16 cellular contexts compared by ENCODE assay signal in the genomic region with DNA sequence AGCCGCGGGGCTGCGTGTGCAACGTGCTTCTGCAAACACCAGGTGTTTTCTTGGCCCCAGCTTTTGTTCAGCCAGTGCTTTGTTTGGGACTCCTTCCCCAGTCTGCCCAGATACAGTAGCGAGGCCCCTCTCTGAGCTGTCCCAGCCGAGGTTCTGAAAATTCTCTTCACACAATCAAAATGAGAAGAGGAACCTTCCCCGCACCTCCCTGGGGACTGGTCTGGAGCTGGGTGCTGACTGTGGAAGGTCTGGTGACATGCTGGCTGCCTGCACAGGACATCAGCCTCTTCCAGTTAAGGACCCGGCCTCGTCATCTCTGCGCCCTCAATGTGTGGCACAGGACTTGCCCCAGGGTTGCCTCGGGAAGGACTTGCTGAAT. TPM values are rescaled to one million over a fixed set of nuclear protein-coding genes. Genes with fewer than 3 reads are reported as not detected.
A peak's percentile ranks its signal among the peaks of the same experiment; 100 is the strongest.
DNase-seq lines count a peak whose midpoint lies in the region; ATAC-seq, FAIRE-seq and TF ChIP-seq lines count a peak whose summit lies in the region.
"Had no signal": no experiment of that assay in that cellular context is flagged by ENCODE, and none has a peak within 500 bp of the region (broad histone marks: within the 10 kb centered on the region; RNA-seq: fewer than 3 reads in every experiment).

No MANE protein-coding gene starts in this region.

- no peaks in the 10 kb centered on the region for H3K36me3 ChIP-seq in kidney (ENCODE audit: control insufficient read depth in 1 of 2, insufficient read depth in 2 of 2, low read length in 2 of 2)
- H3K36me3 ChIP-seq: cardiac muscle cell had no signal

- H3K4me3 ChIP-seq in kidney (ENCODE audit: low read length in 2 of 2) = no peak overlapping the region
- H3K4me3 ChIP-seq: cardiac muscle cell had no signal

- peak; percentile 65 for DNase-seq in DMS53 (lab: John Stamatoyannopoulos, UW)
- no peak for DNase-seq in DMS53 treated with DMSO at 0.1 percent for 48 hours (lab: John Stamatoyannopoulos, UW; ENCODE audit: unreplicated experiment)
- DNase-seq in HuH-7.5 (ENCODE audit: low spot score) = peak; percentile 21
- DNase-seq in kidney = peak; percentile 32
- DNase-seq in SW480 (ENCODE audit: low spot score) = no peak
- no peak for DNase-seq in iPS-NIHi7 (ENCODE audit: extremely low spot score)
- DNase-seq in NCI-H1092 treated with DMSO at 0.1 percent for 48 hours (lab: John Stamatoyannopoulos, UW) = no peak
- DNase-seq: activated effector memory CD4-positive, alpha-beta T cell treated with Interleukin-2 at 50 U/mL for 16 hours; mammary epithelial cell; MM.1S had no signal

- peaks cover 0 to 2% of the 10 kb centered on the region in 2 donors for H3K4me1 ChIP-seq in kidney (ENCODE audit: control insufficient read depth in 1 of 2, insufficient read depth in 1 of 2, low read depth in 1 of 2, low read length in 2 of 2)

- intact Hi-C loops in kidney (cut with DNase I) = no loop called here

- no peaks in the 10 kb centered on the region for H3K9me3 ChIP-seq in kidney (ENCODE audit: control insufficient read depth in 1 of 2, low read length in 2 of 2)

- FAIRE-seq in kidney (lab: Jason Lieb, UNC) = no peak
- FAIRE-seq: endothelial cell of umbilical vein, H54 had no signal

- ATAC-seq in GM19397 (IDR thresholded peaks at IDR 0.05; ENCODE audit: unreplicated experiment) = peak; percentile 49

- no peak overlapping the region for H3K27ac ChIP-seq in kidney (ENCODE audit: low read depth in 2 of 2, low read length in 2 of 2)
- H3K27ac ChIP-seq: 22Rv1, cardiac muscle cell had no signal

- no peak overlapping the region for H3K9ac ChIP-seq in kidney (ENCODE audit: low read length in 2 of 2)

- TF ChIP-seq CTCF in kidney (IDR thresholded peaks at IDR 0.05; ENCODE audit: borderline replicate concordance, extremely low read depth, insufficient read depth) = no peak

RNA-seq across cellular contexts. Expression of gene ATP4A, which starts 4.2 kb away (rescaled TPM):
- not detected for total RNA-seq in kidney
- not detected for polyA plus RNA-seq in kidney (ENCODE audit: insufficient read depth, low read depth, low replicate concordance)
- total RNA-seq: endothelial cell of umbilical vein, mammary epithelial cell, SK-MEL-5 had no signal
- polyA plus RNA-seq: endothelial cell of umbilical vein, mammary epithelial cell had no signal

RNA-seq across cellular contexts. Expression of gene TMEM147, which starts 13.8 kb away (rescaled TPM):
- total RNA-seq in kidney = 76.9 TPM
- polyA plus RNA-seq in kidney (ENCODE audit: insufficient read depth, low read depth, low replicate concordance) = 233 TPM

RNA-seq across cellular contexts. Expression of gene GAPDHS, which starts 26.0 kb away (rescaled TPM):
- not detected for total RNA-seq in kidney
- polyA plus RNA-seq in kidney (ENCODE audit: insufficient read depth, low read depth, low replicate concordance) = not detected
- total RNA-seq: cardiac muscle cell, endothelial cell of umbilical vein, mammary epithelial cell had no signal
- polyA plus RNA-seq: cardiac muscle cell, endothelial cell of umbilical vein, mammary epithelial cell had no signal

RNA-seq across cellular contexts. Expression of gene PMIS2, which starts 26.7 kb away (rescaled TPM):
- total RNA-seq in kidney = not detected
- not detected for polyA plus RNA-seq in kidney (ENCODE audit: insufficient read depth, low read depth, low replicate concordance)
- total RNA-seq: cardiac muscle cell, endothelial cell of umbilical vein, mammary epithelial cell, SK-MEL-5 had no signal
- polyA plus RNA-seq: cardiac muscle cell, endothelial cell of umbilical vein, mammary epithelial cell had no signal

RNA-seq across cellular contexts. Expression of gene SBSN, which starts 31.2 kb away (rescaled TPM):
- total RNA-seq in kidney = not detected
- not detected for polyA plus RNA-seq in kidney (ENCODE audit: insufficient read depth, low read depth, low replicate concordance)
- total RNA-seq: endothelial cell of umbilical vein, SK-MEL-5 had no signal
- polyA plus RNA-seq: cardiac muscle cell, endothelial cell of umbilical vein had no signal

Comparison
In these comparisons a context has a peak if more than half of its experiments do, and no peak if none do; other contexts are left out.
1. DNase-seq: peak in DMS53 (single experiment), HuH-7.5 (single experiment) and kidney (single experiment); none in DMS53 treated with DMSO at 0.1 percent for 48 hours (single experiment), SW480 (single experiment), iPS-NIHi7 (single experiment) and NCI-H1092 treated with DMSO at 0.1 percent for 48 hours (single experiment).